In genomic region chr5:127313847-127314473, GRCh38 we compare ENCODE assay signal across 8 cellular contexts. TPM values are rescaled to one million over a fixed set of nuclear protein-coding genes. Genes with fewer than 3 reads are reported as not detected.
DNase-seq lines count a peak whose midpoint lies in the region; ATAC-seq and TF ChIP-seq lines count a peak whose summit lies in the region.

No MANE protein-coding gene starts in this region.

- H3K27me3 Mint-ChIP-seq in H9 (ENCODE audit: low read depth), result no peaks in the 10 kb centered on the region
- H3K27me3 Mint-ChIP-seq in WTC11 (ENCODE audit: low read depth), result no peaks in the 10 kb centered on the region
- peaks cover 24% of the 10 kb centered on the region for H3K27me3 Mint-ChIP-seq in central memory CD8-positive, alpha-beta T cell

- no peaks in the 10 kb centered on the region for H3K9me3 ChIP-seq in H9 (ENCODE audit: control insufficient read depth, low read depth, low read length)

- no peaks in the 10 kb centered on the region for H4K20me1 ChIP-seq in H9 (ENCODE audit: control insufficient read depth, insufficient read depth, insufficient read length)

- CTCF ChIA-PET in WTC11 (lab: Charles Lee), result interaction anchor here (0.6 to 1.2 kb wide), 6 partner anchors 12 to 536 kb away, joined by 3 to 6 read pairs (median 4); partner anchors contain the start of gene MEGF10

- H3T11ph ChIP-seq in H9 (ENCODE audit: low read length), result no peak overlapping the region

- H3K27me3 ChIP-seq in H9 (ENCODE audit: insufficient read depth, low read length), result no peaks in the 10 kb centered on the region

- H3K27ac Mint-ChIP-seq in H9 (no peak overlapping the region; a peak in 1 of 7 replicates), WTC11 (no peak overlapping the region)
- no peak overlapping the region for H3K27ac Mint-ChIP-seq in central memory CD8-positive, alpha-beta T cell (ENCODE audit: low read depth)

- H3K79me2 ChIP-seq in H9 (ENCODE audit: insufficient read depth, low read length), result peaks cover 2% of the 10 kb centered on the region; the same call in 1 of the 2 replicates

- H2BK120ac ChIP-seq in H9 (ENCODE audit: low read depth, low read length, poor library complexity, severe bottlenecking), result no peak overlapping the region

- no peak overlapping the region for H3K18ac ChIP-seq in H9 (ENCODE audit: insufficient read length, low read depth, low read length)

- no peak overlapping the region for H2BK5ac ChIP-seq in H9 (ENCODE audit: insufficient read length, low read length)

- no peak overlapping the region for H3K9ac ChIP-seq in H9 (ENCODE audit: extremely low read depth, insufficient read length, low read length)

- peaks cover 11 to 25% (median 12%) of the 10 kb centered on the region in 3 experiments; a peak in 5 of 7 replicates for H3K36me3 Mint-ChIP-seq in H9 (ENCODE audit: insufficient read depth in 1 of 3, low read depth in 3 of 3)
- H3K36me3 Mint-ChIP-seq in WTC11, result peaks cover 1% of the 10 kb centered on the region; the same call in 1 of the 2 replicates
- H3K36me3 Mint-ChIP-seq in central memory CD8-positive, alpha-beta T cell (ENCODE audit: insufficient read depth), result no peaks in the 10 kb centered on the region

- H3K23ac ChIP-seq in H9 (ENCODE audit: insufficient read length, low read depth, low read length), result no peak overlapping the region

- no peak overlapping the region for H2AFZ ChIP-seq in H9 (ENCODE audit: low read length)

- H3K14ac ChIP-seq in H9 (ENCODE audit: insufficient read depth, low read length), result no peak overlapping the region

- no peak overlapping the region for H3K4ac ChIP-seq in H9 (ENCODE audit: low read depth, low read length)

- no peak overlapping the region for H2AK5ac ChIP-seq in H9 (ENCODE audit: insufficient read length, low read length)

- H3K4me1 ChIP-seq in H9 (ENCODE audit: insufficient read depth, low read length), result peaks cover 6% of the 10 kb centered on the region; the same call in 1 of the 2 replicates

- H3K4me1 Mint-ChIP-seq in H9 (peaks cover 43 to 45% of the 10 kb centered on the region in 2 experiments), WTC11 (peaks cover 40% of the 10 kb centered on the region)
- H3K4me1 Mint-ChIP-seq in central memory CD8-positive, alpha-beta T cell, result no peaks in the 10 kb centered on the region

- no peak overlapping the region for H3K4me3 Mint-ChIP-seq in H9
- no peak overlapping the region for H3K4me3 Mint-ChIP-seq in WTC11
- H3K4me3 Mint-ChIP-seq in central memory CD8-positive, alpha-beta T cell, result no peak overlapping the region

- H3K23me2 ChIP-seq in H9 (ENCODE audit: insufficient read length, low read depth, low read length, poor library complexity, severe bottlenecking), result no peaks in the 10 kb centered on the region

- H2BK20ac ChIP-seq in H9 (ENCODE audit: low read depth, low read length, poor library complexity, severe bottlenecking), result no peak overlapping the region

- no peak overlapping the region for H2BK15ac ChIP-seq in H9 (ENCODE audit: low read depth, low read length)

- DNase-seq in NCI-H524 (lab: John Stamatoyannopoulos, UW) (peak; percentile 4 to 18), NCI-H524 treated with DMSO at 0.1 percent for 48 hours (lab: John Stamatoyannopoulos, UW) (no peak), H9 (peak; percentile 68), LoVo (ENCODE audit: low spot score) (peak; percentile 74), WTC11 (ENCODE audit: low spot score) (peak; percentile 77), lung microvascular endothelial cell (ENCODE audit: low read depth in 2 of 2) (peak; percentile 66 to 68)
- peak; percentile 22 to 49 for DNase-seq in central memory CD8-positive, alpha-beta T cell (ENCODE audit: low spot score in 2 of 2)
- DNase-seq in stimulated activated CD8-positive, alpha-beta memory T cell treated with anti-CD3 and anti-CD28 coated beads, Interleukin-4, amount 100 ng/mL, for 48 hours, result peak; percentile 84

- no peak overlapping the region for H3K56ac ChIP-seq in H9 (ENCODE audit: insufficient read length, low read depth, low read length)

- H2BK12ac ChIP-seq in H9 (ENCODE audit: insufficient read length, low read depth, low read length), result no peak overlapping the region

- no peak overlapping the region for H4K5ac ChIP-seq in H9 (ENCODE audit: insufficient read length, low read depth, low read length)

- WGBS in H9 (ENCODE audit: extremely low coverage, insufficient read length, low lambda C conversion rate), result no CpG with 5 or more reads among the region's 7 CpGs

- no peak overlapping the region for H4K8ac ChIP-seq in H9 (replicated peaks; ENCODE audit: insufficient read length, low read depth, low read length)

- no peaks in the 10 kb centered on the region for H3K79me1 ChIP-seq in H9 (ENCODE audit: insufficient read depth, low read depth, low read length, poor library complexity, severe bottlenecking)

- TF ChIP-seq CTCF in H9 (conservative IDR thresholded peaks at IDR 0.05) (peak; percentile 90), WTC11 (IDR thresholded peaks at IDR 0.05) (peak; percentile 85)

- H4K91ac ChIP-seq in H9 (ENCODE audit: insufficient read length, low read depth, low read length), result no peak overlapping the region

- POLR2A ChIA-PET in WTC11 (lab: Charles Lee), result no interaction called here

- H3K27ac ChIP-seq in H9 (ENCODE audit: insufficient read length, low read depth, low read length), result no peak overlapping the region

- no peak overlapping the region for H3K4me2 ChIP-seq in H9 (ENCODE audit: insufficient read depth, insufficient read length, low read length)

- peaks cover 3 to 9% of the 10 kb centered on the region in 2 experiments; a peak in 4 of 5 replicates for H3K9me3 Mint-ChIP-seq in H9
- H3K9me3 Mint-ChIP-seq in WTC11, result 0 out of 2 replicates have a peak, but pooled peaks cover 3% of the 10 kb centered on the region
- no peaks in the 10 kb centered on the region for H3K9me3 Mint-ChIP-seq in central memory CD8-positive, alpha-beta T cell

- ATAC-seq in WTC11, result peak; percentile 92
- ATAC-seq in central memory CD8-positive, alpha-beta T cell (replicated peaks; ENCODE audit: extremely low read depth, poor library complexity, severe bottlenecking), result no peak

TF ChIP-seq in WTC11, 78 proteins besides CTCF, POLR2A, EP300 and RAD21:
- no peak for TF ChIP-seq CREM (CRISPR knock-in tag; IDR thresholded peaks at IDR 0.05)
- TF ChIP-seq PRRX2 (CRISPR knock-in tag; IDR thresholded peaks at IDR 0.05), result no peak
- TF ChIP-seq TP53 (CRISPR knock-in tag; IDR thresholded peaks at IDR 0.05), result no peak
- TF ChIP-seq ELF4 (CRISPR knock-in tag; IDR thresholded peaks at IDR 0.05; ENCODE audit: low read depth), result no peak
- TF ChIP-seq ZNF532 (CRISPR knock-in tag; IDR thresholded peaks at IDR 0.05; ENCODE audit: borderline replicate concordance), result no peak
- TF ChIP-seq MAX (CRISPR knock-in tag; IDR thresholded peaks at IDR 0.05), result no peak
TF ChIP-seq in WTC11: peak in this region for 0.

RNA-seq across cellular contexts. Expression of gene MEGF10, which starts 23.4 kb away (rescaled TPM):
- total RNA-seq in H9 (2021) (36.5 and 38.5 TPM in 2 replicates), WTC11 (2021) (17.9 to 24.5 TPM (median 20.8 TPM) in 3 replicates), lung microvascular endothelial cell (0.60 and 0.87 TPM in 2 replicates)

Comparison
In these comparisons a context has a peak if more than half of its experiments do, and no peak if none do; other contexts are left out.
1. RNA of gene MEGF10, which starts 23.4 kb away (total RNA-seq): 36.5 to 38.5 TPM in H9 and 17.9 to 24.5 TPM in WTC11; 0.60 to 0.87 TPM in lung microvascular endothelial cell; every median in the first group is over 10 times any median in the second.